ENCODE assay signal across 26 cellular contexts in the genomic region with DNA sequence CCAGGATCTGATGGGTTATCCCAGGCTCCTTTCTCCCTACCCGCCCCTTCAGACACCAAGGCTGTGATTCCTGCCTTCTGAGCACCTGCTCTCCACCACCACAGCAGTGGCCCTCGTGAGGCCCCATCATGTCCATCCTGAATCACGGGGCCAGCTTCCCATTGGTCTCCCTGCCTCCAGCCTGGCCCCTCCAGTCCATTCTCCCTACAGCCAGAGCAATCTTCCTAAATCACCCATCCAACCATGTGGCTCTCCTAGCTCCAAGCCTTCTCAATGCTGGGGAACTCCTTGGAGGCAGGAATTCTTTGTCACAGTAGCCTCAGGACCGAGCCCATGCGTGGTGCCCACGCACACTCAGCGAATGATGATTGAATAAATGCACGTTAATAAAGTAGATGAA. TPM values are rescaled to one million over a fixed set of nuclear protein-coding genes. Genes with fewer than 3 reads are reported as not detected.
"Had no signal": no experiment of that assay in that cellular context is flagged by ENCODE, and none has a peak within 500 bp of the region (broad histone marks: within the 10 kb centered on the region; RNA-seq: fewer than 3 reads in every experiment).

No MANE protein-coding gene starts in this region.

- DNase-seq: dermis blood vessel endothelial cell; dorsolateral prefrontal cortex; effector CD4-positive, alpha-beta T cell; effector memory CD4-positive, alpha-beta T cell; esophagus squamous epithelium; foreskin fibroblast; foreskin melanocyte; gastrocnemius medialis; glutamatergic neuron; head of caudate nucleus; heart right ventricle; hippocampal formation; left cardiac atrium; left lung; left ventricle myocardium superior; lower lobe of right lung; mesendoderm; midbrain had no signal

- FAIRE-seq: colon, endothelial cell of umbilical vein, islet of Langerhans, keratinocyte had no signal

- H3K27ac Mint-ChIP-seq: memory B cell had no signal

- H3K4me3 ChIP-seq: coronary artery, dorsolateral prefrontal cortex, esophagus squamous epithelium, gastrocnemius medialis, heart right ventricle, left lung, lower lobe of right lung had no signal

- ATAC-seq: gastrocnemius medialis, heart right ventricle, left cardiac atrium, left lung, left ventricle myocardium superior, lower lobe of right lung had no signal

- H3K4me3 Mint-ChIP-seq: memory B cell had no signal

- H3K4me1 Mint-ChIP-seq: memory B cell had no signal

- H3K36me3 ChIP-seq: esophagus squamous epithelium, gastrocnemius medialis, heart right ventricle, left lung, lower lobe of right lung had no signal

- H3K9me3 ChIP-seq: gastrocnemius medialis, left lung, lower lobe of right lung had no signal

- H3K27ac ChIP-seq: coronary artery, dorsolateral prefrontal cortex, esophagus squamous epithelium, gastrocnemius medialis, heart right ventricle, left lung, lower lobe of right lung had no signal

- H3K4me1 ChIP-seq: esophagus squamous epithelium, gastrocnemius medialis, heart right ventricle, left lung, lower lobe of right lung had no signal

RNA-seq across cellular contexts. Expression of a gene that starts 8.9 kb away (rescaled TPM):
- total RNA-seq: dermis blood vessel endothelial cell, endothelial cell of umbilical vein, gastrocnemius medialis, left lung, left ventricle myocardium superior, lower lobe of right lung, lung microvascular endothelial cell, mononuclear cell had no signal
- polyA plus RNA-seq: endothelial cell of umbilical vein, keratinocyte had no signal
